ENCODE assay signal across 26 cellular contexts in genomic region chr5:134119720-134120119, GRCh38. TPM values are rescaled to one million over a fixed set of nuclear protein-coding genes. Genes with fewer than 3 reads are reported as not detected.
DNase-seq lines count a peak whose midpoint lies in the region; ATAC-seq, FAIRE-seq and TF ChIP-seq lines count a peak whose summit lies in the region.
"Had no signal": no experiment of that assay in that cellular context is flagged by ENCODE, and none has a peak within 500 bp of the region (broad histone marks: within the 10 kb centered on the region; RNA-seq: fewer than 3 reads in every experiment).

No MANE protein-coding gene starts in this region.

- no peak for TF ChIP-seq POLR2A in K562 (conservative IDR thresholded peaks at IDR 0.05)

- peaks cover 29% of the 10 kb centered on the region for H3K36me3 Mint-ChIP-seq in activated T-cell treated with anti-CD3 and anti-CD28 coated beads, Interleukin-2, amount 50 U/mL, for 4 hours (ENCODE audit: insufficient read depth)
- peaks cover 32% of the 10 kb centered on the region for H3K36me3 Mint-ChIP-seq in T-helper 17 cell (ENCODE audit: low read depth)
- H3K36me3 Mint-ChIP-seq in stimulated activated memory B cell treated with anti-CD40 and anti-IgM and Interleukin-4, amounts not matched to agents 10 μg/mL and 1 μg/mL and 100 μg/mL, for 72 hours = peaks cover 24% of the 10 kb centered on the region
- H3K36me3 Mint-ChIP-seq: mesothelial cell of epicardium had no signal

- CTCF ChIA-PET in K562 (lab: Yijun Ruan, JAX; ENCODE audit: low intra/inter-chr PET ratio) = no interaction called here

- no peak for FAIRE-seq in K562 (lab: Jason Lieb, UNC)
- FAIRE-seq: G401.6, GM18507 had no signal

- H3K9me1 ChIP-seq in K562 (ENCODE audit: control insufficient read depth, insufficient read depth, low read length) = peaks cover 10% of the 10 kb centered on the region

- no TSS peak for BruUV-seq in K562 (replicated peaks; lab: Mats Ljungman, UMichigan)

- TF ChIP-seq RAD21 in K562 (CRISPR knock-in tag; conservative IDR thresholded peaks at IDR 0.05 in 1 of 2, IDR thresholded peaks at IDR 0.05 in 1 of 2) = no peak

- H2AFZ ChIP-seq in K562 (ENCODE audit: low read depth, low read length) = no peak overlapping the region

- H3K4me1 ChIP-seq in K562 (replicated peaks in 1 of 2; ENCODE audit: control insufficient read depth in 2 of 2, insufficient read depth in 2 of 2, low read length in 2 of 2) = peaks cover 0 to 13% of the 10 kb centered on the region in 2 experiments; a peak in 2 of 5 replicates
- H3K4me1 ChIP-seq: testis had no signal

- no peak overlapping the region for H3K4me3 ChIP-seq in K562
- H3K4me3 ChIP-seq: sigmoid colon, testis had no signal

- DNase-seq in activated T-cell treated with anti-CD3 and anti-CD28 coated beads, Interleukin-2, amount 50 U/mL, for 4 hours = no peak
- DNase-seq in activated T-cell treated with anti-CD3 and anti-CD28 coated beads, Interleukin-2, amount 50 U/mL, for 1 hour = no peak
- DNase-seq in T-helper 17 cell (no peak), K562 (ENCODE audit: extremely low read depth in 1 of 4, low spot score in 3 of 4) (no peak), sciatic nerve (ENCODE audit: low spot score) (no peak)
- no peak for DNase-seq in stimulated activated CD4-positive, alpha-beta T cell treated with anti-CD3 and anti-CD28 coated beads, Interleukin-4, amount 100 ng/mL, for 4 hours
- DNase-seq: C1 segment of cervical spinal cord, cerebellar nuclear complex, H9, heart right ventricle, IMR-90, MM.1S, NCI-H146, NCI-H524, Peyer's patch, sigmoid colon, testis had no signal

- H3K27me3 Mint-ChIP-seq in activated T-cell treated with anti-CD3 and anti-CD28 coated beads, Interleukin-2, amount 50 U/mL, for 4 hours (ENCODE audit: low read depth) = no peaks in the 10 kb centered on the region
- H3K27me3 Mint-ChIP-seq in T-helper 17 cell = no peaks in the 10 kb centered on the region
- H3K27me3 Mint-ChIP-seq in stimulated activated memory B cell treated with anti-CD40 and anti-IgM and Interleukin-4, amounts not matched to agents 10 μg/mL and 1 μg/mL and 100 μg/mL, for 72 hours = no peaks in the 10 kb centered on the region

- POLR2A ChIA-PET in K562 (lab: Yijun Ruan, JAX) = interaction anchor here (0.6 kb wide), 1 partner anchor 15 kb away, joined by 3 read pairs; no protein-coding TSS in a partner anchor

- H3K4me2 ChIP-seq in K562 (ENCODE audit: insufficient read depth, low read length) = no peak overlapping the region

- H3K79me2 ChIP-seq in K562 (ENCODE audit: control insufficient read depth, insufficient read depth, low read length) = no peaks in the 10 kb centered on the region

- H3K27me3 ChIP-seq in K562 (ENCODE audit: control insufficient read depth in 2 of 2, insufficient read depth in 2 of 2, low read length in 2 of 2) = no peaks in the 10 kb centered on the region
- H3K27me3 ChIP-seq: Peyer's patch, sigmoid colon, testis had no signal

- peak in 1 of 2 donors; percentile 5 for ATAC-seq in activated T-cell treated with anti-CD3 and anti-CD28 coated beads, Interleukin-2, amount 50 U/mL, for 4 hours
- ATAC-seq in T-helper 17 cell (no peak), K562 (no peak), HG02884 (IDR thresholded peaks at IDR 0.05; ENCODE audit: unreplicated experiment) (no peak), sciatic nerve (no peak)
- no peak for ATAC-seq in stimulated activated memory B cell treated with anti-CD40 and anti-IgM and Interleukin-4, amounts not matched to agents 10 μg/mL and 1 μg/mL and 100 μg/mL, for 72 hours
- ATAC-seq: heart right ventricle, left lobe of liver had no signal

- no peak for TF ChIP-seq EP300 in K562 (IDR thresholded peaks at IDR 0.05; ENCODE audit: low read length)

- in situ Hi-C loops in K562 (cut with MboI) = no loop called here

- H3K4me1 Mint-ChIP-seq in activated T-cell treated with anti-CD3 and anti-CD28 coated beads, Interleukin-2, amount 50 U/mL, for 4 hours (ENCODE audit: low read depth) = peaks cover 92% of the 10 kb centered on the region
- H3K4me1 Mint-ChIP-seq in T-helper 17 cell = peaks cover 64% of the 10 kb centered on the region
- H3K4me1 Mint-ChIP-seq in stimulated activated memory B cell treated with anti-CD40 and anti-IgM and Interleukin-4, amounts not matched to agents 10 μg/mL and 1 μg/mL and 100 μg/mL, for 72 hours = peaks cover 82% of the 10 kb centered on the region
- H3K4me1 Mint-ChIP-seq: H9, mesothelial cell of epicardium, neural crest cell had no signal

- 0 out of 2 replicates have a peak, but pooled peaks cover 13% of the 10 kb centered on the region for H4K20me1 ChIP-seq in K562 (replicated peaks; ENCODE audit: control insufficient read depth, insufficient read depth, low read length)

- H3K9me3 ChIP-seq in T-helper 17 cell (ENCODE audit: control insufficient read depth, low read length, poor library complexity, severe bottlenecking) (no peaks in the 10 kb centered on the region), K562 (replicated peaks; ENCODE audit: control insufficient read depth, insufficient read depth, low read depth, low read length) (no peaks in the 10 kb centered on the region)
- H3K9me3 ChIP-seq: heart right ventricle, Peyer's patch, sigmoid colon, testis had no signal

- H3K9me3 Mint-ChIP-seq in activated T-cell treated with anti-CD3 and anti-CD28 coated beads, Interleukin-2, amount 50 U/mL, for 4 hours = no peaks in the 10 kb centered on the region
- H3K9me3 Mint-ChIP-seq in stimulated activated memory B cell treated with anti-CD40 and anti-IgM and Interleukin-4, amounts not matched to agents 10 μg/mL and 1 μg/mL and 100 μg/mL, for 72 hours = no peaks in the 10 kb centered on the region
- H3K9me3 Mint-ChIP-seq: H9; mesothelial cell of epicardium; neural crest cell; T-helper 2 cell treated with Interferon-gamma antibody and Interleukin-4, amounts not matched to agents 5 μg/mL and 100 μg/mL, for 36 hours had no signal

- H3K27ac ChIP-seq in K562 (ENCODE audit: extremely low read depth, low read depth, low read length) = no peak overlapping the region
- H3K27ac ChIP-seq: sigmoid colon, testis, VCaP had no signal

- H3K4me3 Mint-ChIP-seq in activated T-cell treated with anti-CD3 and anti-CD28 coated beads, Interleukin-2, amount 50 U/mL, for 4 hours = peak overlapping the region; percentile 80
- H3K4me3 Mint-ChIP-seq in T-helper 17 cell = peak overlapping the region; percentile 98
- peak overlapping the region; percentile 16 for H3K4me3 Mint-ChIP-seq in stimulated activated memory B cell treated with anti-CD40 and anti-IgM and Interleukin-4, amounts not matched to agents 10 μg/mL and 1 μg/mL and 100 μg/mL, for 72 hours
- H3K4me3 Mint-ChIP-seq: H9, mesothelial cell of epicardium had no signal

- H3K9ac ChIP-seq in K562 (ENCODE audit: insufficient read depth in 1 of 2, low read depth in 2 of 2, low read length in 2 of 2) = no peak overlapping the region

- peak overlapping the region; percentile 100 for H3K27ac Mint-ChIP-seq in T-helper 17 cell
- H3K27ac Mint-ChIP-seq in stimulated activated memory B cell treated with anti-CD40 and anti-IgM and Interleukin-4, amounts not matched to agents 10 μg/mL and 1 μg/mL and 100 μg/mL, for 72 hours = peak overlapping the region; percentile 74
- H3K27ac Mint-ChIP-seq: mesothelial cell of epicardium; T-helper 2 cell treated with Interferon-gamma antibody and Interleukin-4, amounts not matched to agents 5 μg/mL and 100 μg/mL, for 36 hours had no signal

- intact Hi-C loops in K562 (cut with micrococcal nuclease) = no loop called here
- intact Hi-C loops in sciatic nerve (cut with DNase I) = no loop called here

- no peak for TF ChIP-seq CTCF in K562 (IDR thresholded peaks at IDR 0.05 in 2 of 3, conservative IDR thresholded peaks at IDR 0.05 in 1 of 3; ENCODE audit: insufficient read depth in 2 of 3, low read depth in 1 of 3, low read length in 3 of 3)

- WGBS in K562 (ENCODE audit: insufficient coverage, low coverage, missing lambda C conversion rate) = 59% methylated on average over 12 of the region's 12 CpGs

- no peaks in the 10 kb centered on the region; the same call in 2 of the 3 replicates for H3K36me3 ChIP-seq in K562 (ENCODE audit: control insufficient read depth, insufficient read depth, low read length)
- H3K36me3 ChIP-seq: heart right ventricle, Peyer's patch, sigmoid colon had no signal

RNA-seq across cellular contexts. Expression of gene TCF7, which starts 5.2 kb away (rescaled TPM):
- total RNA-seq in activated T-cell treated with anti-CD3 and anti-CD28 coated beads, Interleukin-2, amount 50 U/mL, for 4 hours = 10 to 100 TPM; 34.4 to 49.7 (median 37.3) TPM
- total RNA-seq in T-helper 17 cell (100 to 1,000 TPM; 308 to 405 TPM), K562 (2014; rRNA removed) (5.8 TPM in 2 replicates), K562 (2014; rRNA removed; fragmentation: Illumina TruSeq; extraction: Trizol) (3.4 TPM in 2 replicates), K562 (2015; rRNA removed; fragmentation: Illumina TruSeq; extraction: Trizol) (3.1 and 3.2 TPM in 2 replicates), K562 (2021) (10.3 and 12.6 TPM in 2 replicates), sciatic nerve (8.5 TPM)
- 22.7 and 54.2 TPM in 2 replicates for total RNA-seq in K562 (2011; cell fraction: chromatin; rRNA removed; ENCODE audit: low replicate concordance)
- 20.5 and 24.5 TPM in 2 replicates for total RNA-seq in K562 (2011; cell fraction: nucleolus; rRNA removed)
- total RNA-seq in K562 (2011; cell fraction: nucleoplasm; rRNA removed) = 24.3 and 38.9 TPM in 2 replicates
- polyA plus RNA-seq in K562 (2011; rRNA removed) (3.2 and 4.2 TPM in 2 replicates), K562 (2014; fragmentation: Illumina TruSeq; extraction: Trizol) (14.4 and 14.9 TPM in 2 replicates), K562 (2014; fragmentation: Nextera tagmentation; extraction: Ambion mirVana) (1 to 10 TPM; 1.6 to 2.0 TPM), K562 (2014; rRNA removed) (5.4 and 5.8 TPM in 2 replicates)
- polyA plus RNA-seq in K562 (2011; cell fraction: cytosol; rRNA removed) = 2.6 and 5.4 TPM in 2 replicates
- 4.1 and 11.1 TPM in 2 replicates for polyA plus RNA-seq in K562 (2011; cell fraction: nucleus; rRNA removed)
- 8.3 and 8.9 TPM in 2 replicates for polyA plus RNA-seq in K562 (2012)
- 5.5 and 7.4 TPM in 2 replicates for polyA minus RNA-seq in K562 (2011; rRNA and poly(A)+ RNA removed)
- polyA minus RNA-seq in K562 (2011; cell fraction: cytosol; rRNA and poly(A)+ RNA removed) = 5.3 and 9.5 TPM in 2 replicates
- polyA minus RNA-seq in K562 (2011; cell fraction: nucleus; rRNA and poly(A)+ RNA removed) = 8.3 and 13.5 TPM in 2 replicates

RNA-seq across cellular contexts. Expression of gene SKP1, which starts 57.0 kb away (rescaled TPM):
- 100 to 1,000 TPM; 273 to 286 (median 282) TPM for total RNA-seq in activated T-cell treated with anti-CD3 and anti-CD28 coated beads, Interleukin-2, amount 50 U/mL, for 4 hours
- total RNA-seq in T-helper 17 cell (100 to 1,000 TPM; 284 to 339 TPM), K562 (2014; rRNA removed) (259 and 301 TPM in 2 replicates), K562 (2014; rRNA removed; fragmentation: Illumina TruSeq; extraction: Trizol) (655 and 748 TPM in 2 replicates), K562 (2015; rRNA removed; fragmentation: Illumina TruSeq; extraction: Trizol) (621 and 639 TPM in 2 replicates), K562 (2021) (302 and 303 TPM in 2 replicates), sciatic nerve (295 TPM)
- 90.0 and 233 TPM in 2 replicates for total RNA-seq in K562 (2011; cell fraction: chromatin; rRNA removed; ENCODE audit: low replicate concordance)
- total RNA-seq in K562 (2011; cell fraction: nucleolus; rRNA removed) = 56.3 and 56.9 TPM in 2 replicates
- 128 and 219 TPM in 2 replicates for total RNA-seq in K562 (2011; cell fraction: nucleoplasm; rRNA removed)
- polyA plus RNA-seq in K562 (2011; rRNA removed) (471 and 627 TPM in 2 replicates), K562 (2014; fragmentation: Illumina TruSeq; extraction: Trizol) (809 and 876 TPM in 2 replicates), K562 (2014; fragmentation: Nextera tagmentation; extraction: Ambion mirVana) (1,000 to 10,000 TPM; 2,075 to 2,109 TPM), K562 (2014; rRNA removed) (625 and 669 TPM in 2 replicates)
- 91.9 and 240 TPM in 2 replicates for polyA plus RNA-seq in K562 (2011; cell fraction: cytosol; rRNA removed)
- polyA plus RNA-seq in K562 (2011; cell fraction: nucleus; rRNA removed) = 71.9 and 148 TPM in 2 replicates
- 488 and 491 TPM in 2 replicates for polyA plus RNA-seq in K562 (2012)
- 617 and 618 TPM in 2 replicates for polyA minus RNA-seq in K562 (2011; rRNA and poly(A)+ RNA removed)
- 97.3 and 126 TPM in 2 replicates for polyA minus RNA-seq in K562 (2011; cell fraction: cytosol; rRNA and poly(A)+ RNA removed)
- polyA minus RNA-seq in K562 (2011; cell fraction: nucleus; rRNA and poly(A)+ RNA removed) = 44.0 and 74.6 TPM in 2 replicates

Comparison
In these comparisons a context has a peak if more than half of its experiments do, and no peak if none do; other contexts are left out.
1. H3K4me3 Mint-ChIP-seq: peak in every context shown above with its lines; median percentile 98 in T-helper 17 cell; 80 in activated T-cell treated with anti-CD3 and anti-CD28 coated beads, Interleukin-2, amount 50 U/mL, for 4 hours; 16 in stimulated activated memory B cell treated with anti-CD40 and anti-IgM and Interleukin-4, amounts not matched to agents 10 μg/mL and 1 μg/mL and 100 μg/mL, for 72 hours.
2. RNA of gene TCF7, which starts 5.2 kb away (total RNA-seq): 308 to 405 TPM in T-helper 17 cell; 34.4 to 49.7 TPM in activated T-cell treated with anti-CD3 and anti-CD28 coated beads, Interleukin-2, amount 50 U/mL, for 4 hours, 8.5 TPM in sciatic nerve (single experiment) and 3.1 to 54.2 TPM in K562; every median in the first group is over 4 times any median in the second.